ENCODE assay signal across 29 cellular contexts in the genomic region with DNA sequence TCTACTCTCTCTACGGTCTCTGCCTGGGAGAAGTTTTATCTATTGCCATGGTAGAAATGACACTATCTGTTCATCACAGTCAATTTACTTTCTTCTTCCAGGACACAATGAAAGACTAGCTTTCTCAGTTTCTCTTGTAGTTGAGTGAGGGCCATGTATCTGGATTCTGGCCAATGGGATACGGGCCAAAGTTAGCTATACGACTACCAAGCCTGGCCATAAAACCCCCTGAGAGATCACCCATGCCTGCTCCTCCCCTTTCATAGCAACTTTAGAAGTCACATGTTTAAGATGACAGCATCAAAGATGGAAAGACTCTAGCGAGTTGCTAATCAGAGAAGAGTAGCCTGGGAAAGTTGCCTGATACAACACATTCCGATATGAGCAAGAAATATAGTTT.
"Had no signal": no experiment of that assay in that cellular context is flagged by ENCODE, and none has a peak within 500 bp of the region (broad histone marks: within the 10 kb centered on the region; RNA-seq: fewer than 3 reads in every experiment).

No MANE protein-coding gene starts in this region.

- H3K4me3 ChIP-seq: ovary, psoas muscle, right lobe of liver, sigmoid colon, stomach, thoracic aorta, thyroid gland, tibial nerve, upper lobe of left lung, vagina had no signal

- ATAC-seq: natural killer cell treated with Interleukin-12 subunit alpha and Interleukin-12 subunit beta and Interleukin-15 and Interleukin-18, amount 100 ng/mL, for 72 hours; psoas muscle; right cardiac atrium; right lobe of liver; stimulated activated effector memory CD8-positive, alpha-beta T cell treated with anti-CD3 and anti-CD28 coated beads, Interleukin-12 subunit alpha, Interleukin-12 subunit beta, amount 100 ng/mL, for 72 hours; stimulated activated naive B cell treated with anti-CD40 and anti-IgM and Interleukin-4, amounts not matched to agents 10 μg/mL and 1 μg/mL and 100 μg/mL, for 72 hours had no signal

- H3K36me3 ChIP-seq: neutrophil, ovary, right lobe of liver, sigmoid colon, stomach, thoracic aorta, thyroid gland, upper lobe of left lung, vagina had no signal

- H3K27ac ChIP-seq: neutrophil, ovary, parathyroid adenoma, psoas muscle, right lobe of liver, sigmoid colon, stomach, thoracic aorta, thyroid gland, tibial nerve, upper lobe of left lung, vagina had no signal

- H3K4me3 Mint-ChIP-seq: natural killer cell treated with Interleukin-12 subunit alpha and Interleukin-12 subunit beta and Interleukin-15 and Interleukin-18, amount 100 ng/mL, for 72 hours; nephron progenitor cell; neural crest cell; stimulated activated effector memory CD8-positive, alpha-beta T cell treated with anti-CD3 and anti-CD28 coated beads, Interleukin-12 subunit alpha, Interleukin-12 subunit beta, amount 100 ng/mL, for 72 hours; stimulated activated naive B cell treated with anti-CD40 and anti-IgM and Interleukin-4, amounts not matched to agents 10 μg/mL and 1 μg/mL and 100 μg/mL, for 72 hours; stimulated activated naive CD8-positive, alpha-beta T cell treated with anti-CD3 and anti-CD28 coated beads, Interleukin-15, Interleukin-2, amounts not matched to agents 100 ng/mL and 50 ng/mL, for 24 hours had no signal

- H3K27me3 Mint-ChIP-seq: natural killer cell treated with Interleukin-12 subunit alpha and Interleukin-12 subunit beta and Interleukin-15 and Interleukin-18, amount 100 ng/mL, for 72 hours; progenitor cell of endocrine pancreas; stimulated activated naive B cell treated with anti-CD40 and anti-IgM and Interleukin-4, amounts not matched to agents 10 μg/mL and 1 μg/mL and 100 μg/mL, for 72 hours; stimulated activated naive CD8-positive, alpha-beta T cell treated with anti-CD3 and anti-CD28 coated beads, Interleukin-15, Interleukin-2, amounts not matched to agents 100 ng/mL and 50 ng/mL, for 24 hours had no signal

- H3K4me1 Mint-ChIP-seq: nephron progenitor cell; neural crest cell; stimulated activated effector memory CD8-positive, alpha-beta T cell treated with anti-CD3 and anti-CD28 coated beads, Interleukin-12 subunit alpha, Interleukin-12 subunit beta, amount 100 ng/mL, for 72 hours had no signal

- H2AFZ ChIP-seq: parathyroid adenoma had no signal

- H3K27me3 ChIP-seq: neutrophil, ovary, right lobe of liver, sigmoid colon, stomach, thyroid gland, tibial nerve, upper lobe of left lung, vagina had no signal

- H3K9me3 ChIP-seq: neutrophil, ovary, psoas muscle, right lobe of liver, sigmoid colon, stomach, thoracic aorta, thyroid gland, tibial nerve, upper lobe of left lung, vagina had no signal

- H3K9me3 Mint-ChIP-seq: natural killer cell treated with Interleukin-12 subunit alpha and Interleukin-12 subunit beta and Interleukin-15 and Interleukin-18, amount 100 ng/mL, for 72 hours; stimulated activated effector memory CD8-positive, alpha-beta T cell treated with anti-CD3 and anti-CD28 coated beads, Interleukin-12 subunit alpha, Interleukin-12 subunit beta, amount 100 ng/mL, for 72 hours; stimulated activated naive B cell treated with anti-CD40 and anti-IgM and Interleukin-4, amounts not matched to agents 10 μg/mL and 1 μg/mL and 100 μg/mL, for 72 hours; stimulated activated naive CD8-positive, alpha-beta T cell treated with anti-CD3 and anti-CD28 coated beads, Interleukin-15, Interleukin-2, amounts not matched to agents 100 ng/mL and 50 ng/mL, for 24 hours had no signal

- H3K4me1 ChIP-seq: psoas muscle, right lobe of liver, sigmoid colon, thyroid gland, tibial nerve, upper lobe of left lung, vagina had no signal

- DNase-seq: nephron progenitor cell; nucleus accumbens; ovary; posterior cingulate gyrus; psoas muscle; right cardiac atrium; right lobe of liver; sigmoid colon; small intestine; stimulated activated CD4-positive, alpha-beta T cell treated with anti-CD3 and anti-CD28 coated beads, Interleukin-15, amount 100 ng/mL, for 24 hours; stimulated activated CD4-positive, alpha-beta T cell treated with anti-CD3 and anti-CD28 coated beads, Interleukin-2, amount 100 ng/mL, for 24 hours; stimulated activated CD4-positive, alpha-beta T cell treated with anti-CD3 and anti-CD28 coated beads, Interleukin-2, amount 100 ng/mL, for 48 hours; stimulated activated CD4-positive, alpha-beta T cell treated with anti-CD3 and anti-CD28 coated beads, Interleukin-4, amount 100 ng/mL, for 24 hours; stimulated activated naive B cell treated with anti-CD40 and anti-IgM and Interleukin-4, amounts not matched to agents 10 μg/mL and 1 μg/mL and 100 μg/mL, for 72 hours; stimulated activated naive CD4-positive, alpha-beta T cell treated with Interleukin-2 at 50 U/mL for 16 hours; stomach; thyroid gland; trophoblast cell; upper lobe of left lung had no signal

- H3K9ac ChIP-seq: parathyroid adenoma had no signal

- H3K27ac Mint-ChIP-seq: natural killer cell treated with Interleukin-12 subunit alpha and Interleukin-12 subunit beta and Interleukin-15 and Interleukin-18, amount 100 ng/mL, for 72 hours; nephron progenitor cell; stimulated activated effector memory CD8-positive, alpha-beta T cell treated with anti-CD3 and anti-CD28 coated beads, Interleukin-12 subunit alpha, Interleukin-12 subunit beta, amount 100 ng/mL, for 72 hours; stimulated activated naive B cell treated with anti-CD40 and anti-IgM and Interleukin-4, amounts not matched to agents 10 μg/mL and 1 μg/mL and 100 μg/mL, for 72 hours; stimulated activated naive CD8-positive, alpha-beta T cell treated with anti-CD3 and anti-CD28 coated beads, Interleukin-15, Interleukin-2, amounts not matched to agents 100 ng/mL and 50 ng/mL, for 24 hours had no signal
